In the genomic region with DNA sequence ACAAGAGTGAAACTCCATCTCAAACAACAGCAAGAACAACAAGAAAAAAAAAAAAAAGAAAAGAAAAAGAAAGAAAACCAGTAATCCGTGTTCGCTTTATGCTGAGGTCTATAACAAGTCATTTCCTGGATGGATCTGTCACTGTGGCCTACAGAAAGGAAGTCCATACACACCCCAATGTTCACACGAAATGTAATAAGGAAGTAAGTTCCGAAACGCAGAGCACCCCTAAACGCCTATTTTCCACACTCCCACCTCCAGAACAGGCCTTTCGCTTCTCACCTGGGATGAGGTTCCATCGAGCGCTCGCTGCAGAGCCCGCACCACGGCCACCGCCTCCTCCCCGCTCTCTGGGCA, we compare ENCODE assay signal across 6 cellular contexts. TPM values are rescaled to one million over a fixed set of nuclear protein-coding genes. Genes with fewer than 3 reads are reported as not detected.
DNase-seq lines count a peak whose midpoint lies in the region; TF ChIP-seq lines count a peak whose summit lies in the region.

No MANE protein-coding gene starts in this region.

- H3F3A ChIP-seq in SK-N-SH (replicated peaks; ENCODE audit: insufficient read depth): peaks cover 7% of the 10 kb centered on the region

- H3K4me2 ChIP-seq in SK-N-SH: peak overlapping the region; percentile 91

- H3K79me2 ChIP-seq in SK-N-SH (ENCODE audit: insufficient read depth): peaks cover 70% of the 10 kb centered on the region

- TF ChIP-seq RAD21 in SK-N-SH (IDR thresholded peaks at IDR 0.05; ENCODE audit: low read length): no peak

- peak overlapping the region; percentile 75 to 87 for H3K27ac ChIP-seq in SK-N-SH (ENCODE audit: low read depth in 2 of 2, low read length in 1 of 2)

- no peaks in the 10 kb centered on the region for H3K9me2 ChIP-seq in SK-N-SH

- H3K9me3 ChIP-seq in SK-N-SH (no peaks in the 10 kb centered on the region), iPS-15b (ENCODE audit: control insufficient read depth, insufficient read depth, low read length) (peaks cover under 1% of the 10 kb centered on the region)

- H3K36me3 ChIP-seq in SK-N-SH (replicated peaks in 1 of 2; ENCODE audit: control insufficient read depth in 1 of 2, insufficient read depth in 2 of 2, low read length in 1 of 2): peaks cover 4 to 34% of the 10 kb centered on the region in 2 experiments
- peaks cover 9% of the 10 kb centered on the region for H3K36me3 ChIP-seq in iPS-15b (ENCODE audit: control insufficient read depth, insufficient read depth, low read length)

- H3K4me1 ChIP-seq in SK-N-SH (ENCODE audit: control insufficient read depth in 1 of 2, insufficient read depth in 2 of 2, low read depth in 1 of 2, low read length in 1 of 2) (peaks cover 9 to 10% of the 10 kb centered on the region in 2 experiments; a peak in 3 of 4 replicates), iPS-15b (ENCODE audit: control insufficient read depth, insufficient read depth, low read length) (no peaks in the 10 kb centered on the region)

- peaks cover 18% of the 10 kb centered on the region for H4K20me1 ChIP-seq in SK-N-SH (ENCODE audit: insufficient read depth)

- CTCF ChIA-PET in SK-N-SH (lab: Yijun Ruan, JAX): interaction anchor here (0.7 to 1.4 kb wide), 2 partner anchors 50 to 81 kb away, joined by 3 to 4 read pairs; no protein-coding TSS in a partner anchor

- H2AFZ ChIP-seq in SK-N-SH (ENCODE audit: low read depth): peak overlapping the region; percentile 90; the same call in 1 of the 2 replicates

- H3K4me3 ChIP-seq in SK-N-SH (ENCODE audit: low read depth in 2 of 2, low read length in 1 of 2): peak overlapping the region; percentile 65 to 80
- H3K4me3 ChIP-seq in iPS-15b (ENCODE audit: low read depth, low read length): peak overlapping the region; percentile 91

- TF ChIP-seq EP300 in SK-N-SH (IDR thresholded peaks at IDR 0.05; ENCODE audit: borderline replicate concordance in 1 of 2, low read depth in 1 of 2, low read length in 1 of 2): no peak

- peak overlapping the region; percentile 74 for H3K9ac ChIP-seq in SK-N-SH
- H3K9ac ChIP-seq in iPS-15b (ENCODE audit: low read depth, low read length): peak overlapping the region; percentile 71

- POLR2A ChIA-PET in SK-N-SH (lab: Yijun Ruan, JAX): interaction anchor here (0.5 to 1.7 kb wide), 8 partner anchors 12 to 118 kb away, joined by 3 to 15 read pairs (median 6); partner anchors contain the start of genes BUD31, FAM200A, PDAP1 and ZNF655

- H3K27me3 ChIP-seq in SK-N-SH (ENCODE audit: insufficient read depth) (no peaks in the 10 kb centered on the region), iPS-15b (ENCODE audit: control insufficient read depth, insufficient read depth, low read length) (no peaks in the 10 kb centered on the region)

- DNase-seq in HCEC 1CT: peak; percentile 18
- DNase-seq in SK-N-SH: no peak
- DNase-seq in T-helper 9 cell: no peak
- no peak for DNase-seq in DMS53 treated with DMSO at 0.1 percent for 48 hours (lab: John Stamatoyannopoulos, UW; ENCODE audit: unreplicated experiment)
- DNase-seq in EL: no peak

- WGBS in SK-N-SH (ENCODE audit: low lambda C conversion rate): 2% methylated on average over 11 of the region's 14 CpGs

- no peak for TF ChIP-seq CTCF in SK-N-SH (IDR thresholded peaks at IDR 0.05)

TF ChIP-seq in SK-N-SH, 30 proteins besides CTCF, POLR2A, EP300 and RAD21:
- TF ChIP-seq JUND (IDR thresholded peaks at IDR 0.05) (no peak), FOXM1 (IDR thresholded peaks at IDR 0.05; ENCODE audit: low read depth) (no peak), CHD2 (IDR thresholded peaks at IDR 0.05; ENCODE audit: low read length, partially characterized antibody) (no peak), FOSL2 (IDR thresholded peaks at IDR 0.05; ENCODE audit: borderline replicate concordance, low read depth) (no peak), RFX5 (IDR thresholded peaks at IDR 0.05; ENCODE audit: low read length) (no peak), NRF1 (IDR thresholded peaks at IDR 0.05; ENCODE audit: low read depth, low read length) (no peak), RXRA (IDR thresholded peaks at IDR 0.05; ENCODE audit: borderline replicate concordance, low read depth) (no peak), ZBTB33 (IDR thresholded peaks at IDR 0.05; ENCODE audit: borderline replicate concordance, low read depth) (no peak), NFIC (IDR thresholded peaks at IDR 0.05; ENCODE audit: borderline replicate concordance) (no peak), EZH2phosphoT487 (IDR thresholded peaks at IDR 0.05; ENCODE audit: borderline replicate concordance, low read depth) (no peak), SIN3A (IDR thresholded peaks at IDR 0.05; ENCODE audit: borderline replicate concordance, low read depth, low read length) (no peak), FOXJ3 (CRISPR knock-in tag; IDR thresholded peaks at IDR 0.05) (no peak), ELF1 (IDR thresholded peaks at IDR 0.05) (no peak), GATA2 (CRISPR knock-in tag; IDR thresholded peaks at IDR 0.05) (no peak), TCF12 (IDR thresholded peaks at IDR 0.05) (no peak)
- TF ChIP-seq, protein P1, sequence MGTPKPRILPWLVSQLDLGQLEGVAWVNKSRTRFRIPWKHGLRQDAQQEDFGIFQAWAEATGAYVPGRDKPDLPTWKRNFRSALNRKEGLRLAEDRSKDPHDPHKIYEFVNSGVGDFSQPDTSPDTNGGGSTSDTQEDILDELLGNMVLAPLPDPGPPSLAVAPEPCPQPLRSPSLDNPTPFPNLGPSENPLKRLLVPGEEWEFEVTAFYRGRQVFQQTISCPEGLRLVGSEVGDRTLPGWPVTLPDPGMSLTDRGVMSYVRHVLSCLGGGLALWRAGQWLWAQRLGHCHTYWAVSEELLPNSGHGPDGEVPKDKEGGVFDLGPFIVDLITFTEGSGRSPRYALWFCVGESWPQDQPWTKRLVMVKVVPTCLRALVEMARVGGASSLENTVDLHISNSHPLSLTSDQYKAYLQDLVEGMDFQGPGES (IDR thresholded peaks at IDR 0.05; ENCODE audit: low read depth, low read length): no peak
- TF ChIP-seq, protein P2, sequence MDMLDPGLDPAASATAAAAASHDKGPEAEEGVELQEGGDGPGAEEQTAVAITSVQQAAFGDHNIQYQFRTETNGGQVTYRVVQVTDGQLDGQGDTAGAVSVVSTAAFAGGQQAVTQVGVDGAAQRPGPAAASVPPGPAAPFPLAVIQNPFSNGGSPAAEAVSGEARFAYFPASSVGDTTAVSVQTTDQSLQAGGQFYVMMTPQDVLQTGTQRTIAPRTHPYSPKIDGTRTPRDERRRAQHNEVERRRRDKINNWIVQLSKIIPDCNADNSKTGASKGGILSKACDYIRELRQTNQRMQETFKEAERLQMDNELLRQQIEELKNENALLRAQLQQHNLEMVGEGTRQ (IDR thresholded peaks at IDR 0.05; ENCODE audit: borderline replicate concordance, low read depth, low read length): no peak
- TF ChIP-seq, protein P3, sequence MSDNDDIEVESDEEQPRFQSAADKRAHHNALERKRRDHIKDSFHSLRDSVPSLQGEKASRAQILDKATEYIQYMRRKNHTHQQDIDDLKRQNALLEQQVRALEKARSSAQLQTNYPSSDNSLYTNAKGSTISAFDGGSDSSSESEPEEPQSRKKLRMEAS (IDR thresholded peaks at IDR 0.05; ENCODE audit: low read depth): no peak

RNA-seq across cellular contexts. Expression of gene ZNF394, which starts 0.7 kb away (rescaled TPM):
- 19.6 and 19.8 TPM in 2 replicates for polyA plus RNA-seq in SK-N-SH (2012; rRNA removed)
- 16.7 and 17.1 TPM in 2 replicates for polyA plus RNA-seq in SK-N-SH (2012; cell fraction: cytosol; rRNA removed)
- 28.5 and 28.6 TPM in 2 replicates for polyA plus RNA-seq in SK-N-SH (2012; cell fraction: nucleus; rRNA removed)

RNA-seq across cellular contexts. Expression of gene ZKSCAN5, which starts 5.1 kb away (rescaled TPM):
- polyA plus RNA-seq in SK-N-SH (2012; rRNA removed): 7.5 and 9.1 TPM in 2 replicates
- polyA plus RNA-seq in SK-N-SH (2012; cell fraction: cytosol; rRNA removed): 8.7 and 9.3 TPM in 2 replicates
- polyA plus RNA-seq in SK-N-SH (2012; cell fraction: nucleus; rRNA removed): 8.7 and 11.6 TPM in 2 replicates

RNA-seq across cellular contexts. Expression of gene ZNF789, which starts 26.6 kb away (rescaled TPM):
- polyA plus RNA-seq in SK-N-SH (2012; rRNA removed): 27.7 and 34.5 TPM in 2 replicates
- 19.9 and 20.2 TPM in 2 replicates for polyA plus RNA-seq in SK-N-SH (2012; cell fraction: cytosol; rRNA removed)
- polyA plus RNA-seq in SK-N-SH (2012; cell fraction: nucleus; rRNA removed): 68.2 and 103 TPM in 2 replicates

RNA-seq across cellular contexts. Expression of gene ATP5MF, which starts 33.4 kb away (rescaled TPM):
- polyA plus RNA-seq in SK-N-SH (2012; rRNA removed): 2,495 and 4,591 TPM in 2 replicates
- 3,365 and 4,101 TPM in 2 replicates for polyA plus RNA-seq in SK-N-SH (2012; cell fraction: cytosol; rRNA removed)
- polyA plus RNA-seq in SK-N-SH (2012; cell fraction: nucleus; rRNA removed): 420 and 854 TPM in 2 replicates

RNA-seq across cellular contexts. Expression of gene FAM200A, which starts 52.6 kb away (rescaled TPM):
- 6.2 and 8.2 TPM in 2 replicates for polyA plus RNA-seq in SK-N-SH (2012; rRNA removed)
- polyA plus RNA-seq in SK-N-SH (2012; cell fraction: cytosol; rRNA removed): 9.7 and 11.1 TPM in 2 replicates
- 3.3 and 4.6 TPM in 2 replicates for polyA plus RNA-seq in SK-N-SH (2012; cell fraction: nucleus; rRNA removed)
